Comparison of ENCODE assay signal across 1 cellular context in genomic region chr17:2399572-2400473, GRCh38.
A peak's percentile ranks its signal among the peaks of the same experiment; 100 is the strongest.
TF ChIP-seq lines count a peak whose summit lies in the region.

No MANE protein-coding gene starts in this region.

TF ChIP-seq in HepG2, 621 proteins besides CTCF, POLR2A, EP300 and RAD21 (continued from another document and continues in another):
- TF ChIP-seq HNF1B (CRISPR knock-in tag; IDR thresholded peaks at IDR 0.05): no peak
- no peak for TF ChIP-seq HCFC1 (IDR thresholded peaks at IDR 0.05; ENCODE audit: low read depth, low read length)
- peak; percentile 97 for TF ChIP-seq SP4 (CRISPR knock-in tag; IDR thresholded peaks at IDR 0.05)
- TF ChIP-seq SIN3A (IDR thresholded peaks at IDR 0.05; ENCODE audit: borderline replicate concordance, low read depth, low read length): peak; percentile 91
- no peak for TF ChIP-seq ELF4 (CRISPR knock-in tag; IDR thresholded peaks at IDR 0.05; ENCODE audit: borderline replicate concordance)
- no peak for TF ChIP-seq ZNF281 (CRISPR knock-in tag; IDR thresholded peaks at IDR 0.05; ENCODE audit: borderline replicate concordance)
- TF ChIP-seq KDM2A (CRISPR knock-in tag; IDR thresholded peaks at IDR 0.05; ENCODE audit: borderline replicate concordance, low read depth): no peak
- TF ChIP-seq, protein P1, sequence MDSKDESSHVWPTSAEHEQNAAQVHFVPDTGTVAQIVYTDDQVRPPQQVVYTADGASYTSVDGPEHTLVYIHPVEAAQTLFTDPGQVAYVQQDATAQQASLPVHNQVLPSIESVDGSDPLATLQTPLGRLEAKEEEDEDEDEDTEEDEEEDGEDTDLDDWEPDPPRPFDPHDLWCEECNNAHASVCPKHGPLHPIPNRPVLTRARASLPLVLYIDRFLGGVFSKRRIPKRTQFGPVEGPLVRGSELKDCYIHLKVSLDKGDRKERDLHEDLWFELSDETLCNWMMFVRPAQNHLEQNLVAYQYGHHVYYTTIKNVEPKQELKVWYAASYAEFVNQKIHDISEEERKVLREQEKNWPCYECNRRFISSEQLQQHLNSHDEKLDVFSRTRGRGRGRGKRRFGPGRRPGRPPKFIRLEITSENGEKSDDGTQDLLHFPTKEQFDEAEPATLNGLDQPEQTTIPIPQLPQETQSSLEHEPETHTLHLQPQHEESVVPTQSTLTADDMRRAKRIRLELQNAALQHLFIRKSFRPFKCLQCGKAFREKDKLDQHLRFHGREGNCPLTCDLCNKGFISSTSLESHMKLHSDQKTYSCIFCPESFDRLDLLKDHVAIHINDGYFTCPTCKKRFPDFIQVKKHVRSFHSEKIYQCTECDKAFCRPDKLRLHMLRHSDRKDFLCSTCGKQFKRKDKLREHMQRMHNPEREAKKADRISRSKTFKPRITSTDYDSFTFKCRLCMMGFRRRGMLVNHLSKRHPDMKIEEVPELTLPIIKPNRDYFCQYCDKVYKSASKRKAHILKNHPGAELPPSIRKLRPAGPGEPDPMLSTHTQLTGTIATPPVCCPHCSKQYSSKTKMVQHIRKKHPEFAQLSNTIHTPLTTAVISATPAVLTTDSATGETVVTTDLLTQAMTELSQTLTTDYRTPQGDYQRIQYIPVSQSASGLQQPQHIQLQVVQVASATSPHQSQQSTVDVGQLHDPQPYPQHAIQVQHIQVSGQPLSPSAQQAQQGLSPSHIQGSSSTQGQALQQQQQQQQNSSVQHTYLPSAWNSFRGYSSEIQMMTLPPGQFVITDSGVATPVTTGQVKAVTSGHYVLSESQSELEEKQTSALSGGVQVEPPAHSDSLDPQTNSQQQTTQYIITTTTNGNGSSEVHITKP (CRISPR knock-in tag; IDR thresholded peaks at IDR 0.05; ENCODE audit: low read depth): no peak; the same call in 1 of the 2 replicates
- peak; percentile 58; the same call in 1 of the 2 replicates for TF ChIP-seq ZFY (CRISPR knock-in tag; IDR thresholded peaks at IDR 0.05)
- TF ChIP-seq MAFF (IDR thresholded peaks at IDR 0.05; ENCODE audit: low read depth, low read length): no peak
- peak; percentile 88; the same call in 1 of the 2 replicates for TF ChIP-seq ZBTB7A (CRISPR knock-in tag; IDR thresholded peaks at IDR 0.05)
- TF ChIP-seq, protein P2, sequence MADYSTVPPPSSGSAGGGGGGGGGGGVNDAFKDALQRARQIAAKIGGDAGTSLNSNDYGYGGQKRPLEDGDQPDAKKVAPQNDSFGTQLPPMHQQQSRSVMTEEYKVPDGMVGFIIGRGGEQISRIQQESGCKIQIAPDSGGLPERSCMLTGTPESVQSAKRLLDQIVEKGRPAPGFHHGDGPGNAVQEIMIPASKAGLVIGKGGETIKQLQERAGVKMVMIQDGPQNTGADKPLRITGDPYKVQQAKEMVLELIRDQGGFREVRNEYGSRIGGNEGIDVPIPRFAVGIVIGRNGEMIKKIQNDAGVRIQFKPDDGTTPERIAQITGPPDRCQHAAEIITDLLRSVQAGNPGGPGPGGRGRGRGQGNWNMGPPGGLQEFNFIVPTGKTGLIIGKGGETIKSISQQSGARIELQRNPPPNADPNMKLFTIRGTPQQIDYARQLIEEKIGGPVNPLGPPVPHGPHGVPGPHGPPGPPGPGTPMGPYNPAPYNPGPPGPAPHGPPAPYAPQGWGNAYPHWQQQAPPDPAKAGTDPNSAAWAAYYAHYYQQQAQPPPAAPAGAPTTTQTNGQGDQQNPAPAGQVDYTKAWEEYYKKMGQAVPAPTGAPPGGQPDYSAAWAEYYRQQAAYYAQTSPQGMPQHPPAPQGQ (CRISPR knock-in tag; IDR thresholded peaks at IDR 0.05; ENCODE audit: borderline replicate concordance): no peak
- TF ChIP-seq, protein P3, sequence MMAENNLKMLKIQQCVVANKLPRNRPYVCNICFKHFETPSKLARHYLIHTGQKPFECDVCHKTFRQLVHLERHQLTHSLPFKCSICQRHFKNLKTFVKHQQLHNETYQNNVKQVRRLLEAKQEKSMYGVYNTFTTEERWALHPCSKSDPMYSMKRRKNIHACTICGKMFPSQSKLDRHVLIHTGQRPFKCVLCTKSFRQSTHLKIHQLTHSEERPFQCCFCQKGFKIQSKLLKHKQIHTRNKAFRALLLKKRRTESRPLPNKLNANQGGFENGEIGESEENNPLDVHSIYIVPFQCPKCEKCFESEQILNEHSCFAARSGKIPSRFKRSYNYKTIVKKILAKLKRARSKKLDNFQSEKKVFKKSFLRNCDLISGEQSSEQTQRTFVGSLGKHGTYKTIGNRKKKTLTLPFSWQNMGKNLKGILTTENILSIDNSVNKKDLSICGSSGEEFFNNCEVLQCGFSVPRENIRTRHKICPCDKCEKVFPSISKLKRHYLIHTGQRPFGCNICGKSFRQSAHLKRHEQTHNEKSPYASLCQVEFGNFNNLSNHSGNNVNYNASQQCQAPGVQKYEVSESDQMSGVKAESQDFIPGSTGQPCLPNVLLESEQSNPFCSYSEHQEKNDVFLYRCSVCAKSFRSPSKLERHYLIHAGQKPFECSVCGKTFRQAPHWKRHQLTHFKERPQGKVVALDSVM (CRISPR knock-in tag; IDR thresholded peaks at IDR 0.05): peak; percentile 18; the same call in 1 of the 2 replicates
- no peak for TF ChIP-seq ZBTB8A (CRISPR knock-in tag; IDR thresholded peaks at IDR 0.05; ENCODE audit: borderline replicate concordance, low read depth)
- TF ChIP-seq MTERF4 (CRISPR knock-in tag; IDR thresholded peaks at IDR 0.05): no peak
- peak; percentile 91 for TF ChIP-seq CREB1 (IDR thresholded peaks at IDR 0.05)
- TF ChIP-seq CREB1 (CRISPR knock-in tag; IDR thresholded peaks at IDR 0.05): peak; percentile 82
- peak; percentile 56; the same call in 1 of the 2 replicates for TF ChIP-seq MEF2D (CRISPR knock-in tag; IDR thresholded peaks at IDR 0.05)
- TF ChIP-seq TBL1XR1 (IDR thresholded peaks at IDR 0.05; ENCODE audit: borderline replicate concordance, low read length, partially characterized antibody): peak; percentile 9
- TF ChIP-seq ZNF367 (CRISPR knock-in tag; IDR thresholded peaks at IDR 0.05; ENCODE audit: borderline replicate concordance): 0 out of 2 replicates have a peak, but pooled peaks have one; percentile 78
- no peak for TF ChIP-seq ZNF225 (CRISPR knock-in tag; IDR thresholded peaks at IDR 0.05)
- TF ChIP-seq SP1 (IDR thresholded peaks at IDR 0.05): no peak
- TF ChIP-seq SP1 (CRISPR knock-in tag; IDR thresholded peaks at IDR 0.05): peak; percentile 96
- TF ChIP-seq ZNF407 (CRISPR knock-in tag; IDR thresholded peaks at IDR 0.05; ENCODE audit: not compliant biosample characterization): no peak
- no peak for TF ChIP-seq ZNF260 (CRISPR knock-in tag; IDR thresholded peaks at IDR 0.05; ENCODE audit: borderline replicate concordance, low read depth)
- TF ChIP-seq DMAP1 (CRISPR knock-in tag; IDR thresholded peaks at IDR 0.05): peak; percentile 39; the same call in 1 of the 2 replicates
- no peak for TF ChIP-seq ZNF446 (CRISPR knock-in tag; IDR thresholded peaks at IDR 0.05)
- 0 out of 2 replicates have a peak, but pooled peaks have one; percentile 30 for TF ChIP-seq ZNF691 (CRISPR knock-in tag; IDR thresholded peaks at IDR 0.05; ENCODE audit: borderline replicate concordance, low read depth)
- no peak for TF ChIP-seq ELK4 (CRISPR knock-in tag; IDR thresholded peaks at IDR 0.05; ENCODE audit: borderline replicate concordance)
- TF ChIP-seq HES4 (CRISPR knock-in tag; IDR thresholded peaks at IDR 0.05; ENCODE audit: borderline replicate concordance): no peak; the same call in 1 of the 2 replicates
- peak; percentile 86 for TF ChIP-seq SP5 (CRISPR knock-in tag; IDR thresholded peaks at IDR 0.05; ENCODE audit: borderline replicate concordance, low read depth)
